In genomic region chr5:80592105-80592504, GRCh38 we compare ENCODE assay signal across 25 cellular contexts. TPM values are rescaled to one million over a fixed set of nuclear protein-coding genes. Genes with fewer than 3 reads are reported as not detected.
"Had no signal": no experiment of that assay in that cellular context is flagged by ENCODE, and none has a peak within 500 bp of the region (broad histone marks: within the 10 kb centered on the region; RNA-seq: fewer than 3 reads in every experiment).

No MANE protein-coding gene starts in this region.

- H3K4me3 ChIP-seq: gastrocnemius medialis, mucosa of descending colon, right atrium auricular region, stomach, thoracic aorta, transverse colon had no signal

- FAIRE-seq: colon, small intestine, urothelium cell line had no signal

- H3K4me1 ChIP-seq: gastrocnemius medialis, right atrium auricular region, stomach, transverse colon had no signal

- DNase-seq: effector CD4-positive, alpha-beta T cell; gastrocnemius medialis; islet precursor cell; left cardiac atrium; left ventricle myocardium superior; mammary epithelial cell; mucosa of descending colon; natural killer cell; posterior cingulate gyrus; small intestine; stimulated activated CD4-positive, alpha-beta T cell treated with anti-CD3 and anti-CD28 coated beads, Interleukin-12 subunit alpha, Interleukin-12 subunit beta, amount 100 ng/mL, for 4 hours; stimulated activated naive CD4-positive, alpha-beta T cell; stomach; substantia nigra; transverse colon had no signal

- H3K27me3 ChIP-seq: gastrocnemius medialis, right atrium auricular region, stomach, transverse colon had no signal

- H3K9me3 ChIP-seq: gastrocnemius medialis, mucosa of descending colon, right atrium auricular region, stomach, thoracic aorta, transverse colon had no signal

- H3K27ac ChIP-seq: gastrocnemius medialis, right atrium auricular region, stomach, thoracic aorta, transverse colon had no signal

- ATAC-seq: esophagus mucosa, gastrocnemius medialis, left cardiac atrium, left ventricle myocardium superior, mucosa of descending colon, natural killer cell had no signal

- H3K36me3 ChIP-seq: gastrocnemius medialis, right atrium auricular region, stomach, thoracic aorta, transverse colon had no signal

RNA-seq across cellular contexts. Expression of gene ANKRD34B, which starts 22.0 kb away (rescaled TPM):
- total RNA-seq: dermis microvascular lymphatic vessel endothelial cell, esophagus mucosa, fibroblast of lung, gastrocnemius medialis, left ventricle myocardium superior, mammary epithelial cell, mucosa of descending colon, myocyte, natural killer cell, osteocyte, pulmonary artery endothelial cell, right atrium auricular region, stomach, thoracic aorta, transverse colon had no signal
